Comparison of ENCODE assay signal across 27 cellular contexts in genomic region chr17:60767744-60768308, GRCh38.
"Had no signal": no experiment of that assay in that cellular context is flagged by ENCODE, and none has a peak within 500 bp of the region (broad histone marks: within the 10 kb centered on the region; RNA-seq: fewer than 3 reads in every experiment).

No MANE protein-coding gene starts in this region.

- H3K27ac ChIP-seq: left lung, lower lobe of right lung, pancreas, prostate gland, sigmoid colon, spleen, tibial nerve, upper lobe of left lung had no signal

- H3K4me3 Mint-ChIP-seq: naive thymus-derived CD8-positive, alpha-beta T cell; nephron; neural crest cell; stimulated activated effector memory CD8-positive, alpha-beta T cell treated with anti-CD3 and anti-CD28 coated beads, Interleukin-12 subunit alpha, Interleukin-12 subunit beta, amount 100 ng/mL, for 72 hours; stimulated activated naive CD8-positive, alpha-beta T cell treated with anti-CD3 and anti-CD28 coated beads, Interleukin-15, amount 100 ng/mL, for 72 hours had no signal

- DNase-seq: hippocampal formation; kidney glomerular epithelial cell; left cardiac atrium; left lung; lower lobe of right lung; mammary epithelial cell; mesenchymal stem cell; naive thymus-derived CD8-positive, alpha-beta T cell; nucleus accumbens; pancreas; posterior cingulate gyrus; retina; right cardiac atrium; sigmoid colon; small intestine; spleen; stimulated activated CD4-positive, alpha-beta T cell treated with anti-CD3 and anti-CD28 coated beads, Interleukin-4, amount 100 ng/mL, for 24 hours; stimulated activated naive CD4-positive, alpha-beta T cell treated with Interleukin-2 at 50 U/mL for 16 hours; stimulated activated naive CD8-positive, alpha-beta T cell treated with anti-CD3 and anti-CD28 coated beads, Interleukin-15, amount 100 ng/mL, for 72 hours; substantia nigra had no signal

- FAIRE-seq: keratinocyte, pancreas, small intestine had no signal

- H3K36me3 Mint-ChIP-seq: stimulated activated effector memory CD8-positive, alpha-beta T cell treated with anti-CD3 and anti-CD28 coated beads, Interleukin-12 subunit alpha, Interleukin-12 subunit beta, amount 100 ng/mL, for 72 hours had no signal

- H3K9me3 ChIP-seq: left lung, lower lobe of right lung, pancreas, prostate gland, upper lobe of left lung had no signal

- H3K4me1 ChIP-seq: left lung, lower lobe of right lung, pancreas, prostate gland, sigmoid colon, spleen, tibial nerve, upper lobe of left lung had no signal

- H3K4me3 ChIP-seq: left lung, lower lobe of right lung, pancreas, prostate gland, sigmoid colon, spleen, tibial nerve, upper lobe of left lung had no signal

- H3K27me3 Mint-ChIP-seq: naive thymus-derived CD8-positive, alpha-beta T cell; stimulated activated naive CD8-positive, alpha-beta T cell treated with anti-CD3 and anti-CD28 coated beads, Interleukin-15, amount 100 ng/mL, for 72 hours had no signal

- H3K4me1 Mint-ChIP-seq: nephron had no signal

- ATAC-seq: left cardiac atrium; left lung; lower lobe of right lung; naive thymus-derived CD8-positive, alpha-beta T cell; pancreas; right cardiac atrium; stimulated activated effector memory CD8-positive, alpha-beta T cell treated with anti-CD3 and anti-CD28 coated beads, Interleukin-12 subunit alpha, Interleukin-12 subunit beta, amount 100 ng/mL, for 72 hours; stimulated activated naive CD8-positive, alpha-beta T cell treated with anti-CD3 and anti-CD28 coated beads, Interleukin-15, amount 100 ng/mL, for 72 hours had no signal

- H3K36me3 ChIP-seq: left lung, lower lobe of right lung, pancreas, prostate gland, sigmoid colon, upper lobe of left lung had no signal

- H3K27ac Mint-ChIP-seq: nephron; stimulated activated effector memory CD8-positive, alpha-beta T cell treated with anti-CD3 and anti-CD28 coated beads, Interleukin-12 subunit alpha, Interleukin-12 subunit beta, amount 100 ng/mL, for 72 hours; stimulated activated naive CD8-positive, alpha-beta T cell treated with anti-CD3 and anti-CD28 coated beads, Interleukin-15, amount 100 ng/mL, for 72 hours had no signal
